Comparison of ENCODE assay signal across 11 cellular contexts in the genomic region with DNA sequence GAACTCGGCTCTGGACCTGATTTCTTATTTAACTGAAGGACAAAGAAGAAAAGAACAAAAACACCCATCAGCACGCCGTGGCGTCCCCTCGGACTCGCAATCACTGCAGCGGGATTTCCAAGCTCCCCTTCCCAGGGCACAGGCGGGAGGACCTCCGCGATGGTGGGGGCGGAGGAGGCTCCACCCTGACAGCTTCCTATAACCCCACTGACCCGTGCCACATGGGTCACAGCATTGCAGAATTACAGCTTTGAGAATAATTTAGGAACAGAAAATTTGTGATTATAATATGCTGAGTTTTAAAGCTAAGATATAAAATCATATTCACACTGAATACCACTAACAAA.
DNase-seq lines count a peak whose midpoint lies in the region; ATAC-seq, FAIRE-seq and TF ChIP-seq lines count a peak whose summit lies in the region.
"Had no signal": no experiment of that assay in that cellular context is flagged by ENCODE, and none has a peak within 500 bp of the region (broad histone marks: within the 10 kb centered on the region; RNA-seq: fewer than 3 reads in every experiment).

No MANE protein-coding gene starts in this region.

- no peak for DNase-seq in A549 (ENCODE audit: low read depth in 1 of 2, low spot score in 1 of 2)
- DNase-seq in foreskin fibroblast: no peak
- no peak for DNase-seq in nephron progenitor cell
- no peak for DNase-seq in stimulated activated CD4-positive, alpha-beta T cell treated with anti-CD3 and anti-CD28 coated beads, Interleukin-2, amount 100 ng/mL, for 24 hours
- DNase-seq in SK-N-DZ (ENCODE audit: low spot score): no peak
- no peak for DNase-seq in hypothalamus (lab: John Stamatoyannopoulos, UW)
- DNase-seq in T-helper 9 cell: no peak
- DNase-seq: NCI-H446, T-helper 17 cell had no signal

- peak; percentile 4; the same call in 1 of the 2 replicates for TF ChIP-seq POLR2A in A549 (IDR thresholded peaks at IDR 0.05; ENCODE audit: low read length)

- POLR2A ChIA-PET in A549 (lab: Yijun Ruan, JAX): interaction anchor here (0.6 to 1.0 kb wide), 2 partner anchors 130 kb away, joined by 3 read pairs; a partner anchor contains a TSS

- H3K27me3 Mint-ChIP-seq in nephron progenitor cell (ENCODE audit: low read depth, poor library complexity): peaks cover 33% of the 10 kb centered on the region

- peak overlapping the region; percentile 53 to 86 for H3K27ac ChIP-seq in A549

- peak overlapping the region; percentile 50 for H3K4me2 ChIP-seq in A549

- peak overlapping the region; percentile 78 for H3K4me3 Mint-ChIP-seq in nephron progenitor cell
- H3K4me3 Mint-ChIP-seq: B cell, T-helper 17 cell had no signal

- no peak for TF ChIP-seq CTCF in A549 (IDR thresholded peaks at IDR 0.05)
- no peak for TF ChIP-seq CTCF in foreskin fibroblast (IDR thresholded peaks at IDR 0.05; ENCODE audit: low read depth, low read length)
- no peak for TF ChIP-seq CTCF in nephron progenitor cell (IDR thresholded peaks at IDR 0.05)

- H3K9me3 ChIP-seq in A549: no peaks in the 10 kb centered on the region

- H3K4me1 Mint-ChIP-seq in nephron progenitor cell: peaks cover 15% of the 10 kb centered on the region
- H3K4me1 Mint-ChIP-seq: B cell had no signal

- FAIRE-seq in A549 (lab: Jason Lieb, UNC): no peak

- peak overlapping the region; percentile 21 for H3K4me3 ChIP-seq in A549
- peak overlapping the region; percentile 45 to 54 for H3K4me3 ChIP-seq in foreskin fibroblast (ENCODE audit: low read depth in 1 of 2, low read length in 2 of 2)

- ATAC-seq in A549: peak; percentile 80 to 87
- peak; percentile 81 for ATAC-seq in SK-N-SH treated with all-trans-retinoic acid at 6 μM for 48 hours
- ATAC-seq: T-helper 17 cell had no signal

- CTCF ChIA-PET in A549 (lab: Yijun Ruan, JAX): no interaction called here

- WGBS in A549 (ENCODE audit: missing lambda C conversion rate): 71% methylated on average over 12 of the region's 12 CpGs

- H3K9me3 Mint-ChIP-seq in nephron progenitor cell: no peaks in the 10 kb centered on the region

- H3K27ac Mint-ChIP-seq in nephron progenitor cell: no peak overlapping the region
- H3K27ac Mint-ChIP-seq: B cell, T-helper 17 cell had no signal

- no peak for TF ChIP-seq EP300 in A549 (IDR thresholded peaks at IDR 0.05)

- no peaks in the 10 kb centered on the region for H3K36me3 Mint-ChIP-seq in nephron progenitor cell (ENCODE audit: low read depth)

- TF ChIP-seq RAD21 in A549 (conservative IDR thresholded peaks at IDR 0.05 in 1 of 2, IDR thresholded peaks at IDR 0.05 in 1 of 2): no peak

- H3K4me1 ChIP-seq in A549: peaks cover 24% of the 10 kb centered on the region

TF ChIP-seq in A549, 52 proteins besides CTCF, POLR2A, EP300 and RAD21:
- no peak for TF ChIP-seq RNF2 (IDR thresholded peaks at IDR 0.05; ENCODE audit: borderline replicate concordance, low read depth)
- TF ChIP-seq ZSCAN20 (CRISPR knock-in tag; IDR thresholded peaks at IDR 0.05): no peak
- TF ChIP-seq RARB (CRISPR knock-in tag; IDR thresholded peaks at IDR 0.05): no peak
- TF ChIP-seq, protein P1, sequence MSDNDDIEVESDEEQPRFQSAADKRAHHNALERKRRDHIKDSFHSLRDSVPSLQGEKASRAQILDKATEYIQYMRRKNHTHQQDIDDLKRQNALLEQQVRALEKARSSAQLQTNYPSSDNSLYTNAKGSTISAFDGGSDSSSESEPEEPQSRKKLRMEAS (IDR thresholded peaks at IDR 0.05): no peak; the same call in 1 of the 2 replicates
- TF ChIP-seq CBX2 (IDR thresholded peaks at IDR 0.05; ENCODE audit: borderline replicate concordance, low read depth): no peak
- no peak for TF ChIP-seq TP53 (CRISPR knock-in tag; IDR thresholded peaks at IDR 0.05)
- TF ChIP-seq HOXB13 (CRISPR knock-in tag; IDR thresholded peaks at IDR 0.05; ENCODE audit: low read depth): no peak
- TF ChIP-seq RCOR1 (IDR thresholded peaks at IDR 0.05; ENCODE audit: low read depth, low read length): no peak
- TF ChIP-seq, protein P2, sequence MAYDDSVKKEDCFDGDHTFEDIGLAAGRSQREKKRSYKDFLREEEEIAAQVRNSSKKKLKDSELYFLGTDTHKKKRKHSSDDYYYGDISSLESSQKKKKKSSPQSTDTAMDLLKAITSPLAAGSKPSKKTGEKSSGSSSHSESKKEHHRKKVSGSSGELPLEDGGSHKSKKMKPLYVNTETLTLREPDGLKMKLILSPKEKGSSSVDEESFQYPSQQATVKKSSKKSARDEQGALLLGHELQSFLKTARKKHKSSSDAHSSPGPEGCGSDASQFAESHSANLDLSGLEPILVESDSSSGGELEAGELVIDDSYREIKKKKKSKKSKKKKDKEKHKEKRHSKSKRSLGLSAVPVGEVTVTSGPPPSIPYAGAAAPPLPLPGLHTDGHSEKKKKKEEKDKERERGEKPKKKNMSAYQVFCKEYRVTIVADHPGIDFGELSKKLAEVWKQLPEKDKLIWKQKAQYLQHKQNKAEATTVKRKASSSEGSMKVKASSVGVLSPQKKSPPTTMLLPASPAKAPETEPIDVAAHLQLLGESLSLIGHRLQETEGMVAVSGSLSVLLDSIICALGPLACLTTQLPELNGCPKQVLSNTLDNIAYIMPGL (CRISPR knock-in tag; IDR thresholded peaks at IDR 0.05; ENCODE audit: borderline replicate concordance): no peak
- TF ChIP-seq RFX5 (IDR thresholded peaks at IDR 0.05): no peak
- no peak for TF ChIP-seq ZFP36 (IDR thresholded peaks at IDR 0.05; ENCODE audit: borderline replicate concordance, partially characterized antibody)
- no peak for TF ChIP-seq ESRRA (IDR thresholded peaks at IDR 0.05; ENCODE audit: borderline replicate concordance, low read length)
- TF ChIP-seq CEBPB (IDR thresholded peaks at IDR 0.05): no peak
- TF ChIP-seq CBX8 (IDR thresholded peaks at IDR 0.05): no peak
- no peak for TF ChIP-seq ZC3H11A (IDR thresholded peaks at IDR 0.05)
- no peak for TF ChIP-seq JUN (IDR thresholded peaks at IDR 0.05)
- TF ChIP-seq HOXA7 (CRISPR knock-in tag; IDR thresholded peaks at IDR 0.05): no peak
- TF ChIP-seq GATA3 (IDR thresholded peaks at IDR 0.05; ENCODE audit: borderline replicate concordance): no peak
TF ChIP-seq in A549: peak in this region for 0.

TF ChIP-seq in SK-N-SH treated with all-trans-retinoic acid at 6 μM for 48 hours, 23 proteins besides CTCF, POLR2A, EP300 and RAD21 (continues in another document):
- TF ChIP-seq ZC3H10 (CRISPR knock-in tag; IDR thresholded peaks at IDR 0.05): no peak
- TF ChIP-seq, protein P3, sequence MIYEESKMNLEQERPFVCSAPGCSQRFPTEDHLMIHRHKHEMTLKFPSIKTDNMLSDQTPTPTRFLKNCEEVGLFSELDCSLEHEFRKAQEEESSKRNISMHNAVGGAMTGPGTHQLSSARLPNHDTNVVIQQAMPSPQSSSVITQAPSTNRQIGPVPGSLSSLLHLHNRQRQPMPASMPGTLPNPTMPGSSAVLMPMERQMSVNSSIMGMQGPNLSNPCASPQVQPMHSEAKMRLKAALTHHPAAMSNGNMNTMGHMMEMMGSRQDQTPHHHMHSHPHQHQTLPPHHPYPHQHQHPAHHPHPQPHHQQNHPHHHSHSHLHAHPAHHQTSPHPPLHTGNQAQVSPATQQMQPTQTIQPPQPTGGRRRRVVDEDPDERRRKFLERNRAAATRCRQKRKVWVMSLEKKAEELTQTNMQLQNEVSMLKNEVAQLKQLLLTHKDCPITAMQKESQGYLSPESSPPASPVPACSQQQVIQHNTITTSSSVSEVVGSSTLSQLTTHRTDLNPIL (CRISPR knock-in tag; IDR thresholded peaks at IDR 0.05; ENCODE audit: low read depth): no peak
- no peak for TF ChIP-seq RARB (CRISPR knock-in tag; IDR thresholded peaks at IDR 0.05)
- TF ChIP-seq, protein P4, sequence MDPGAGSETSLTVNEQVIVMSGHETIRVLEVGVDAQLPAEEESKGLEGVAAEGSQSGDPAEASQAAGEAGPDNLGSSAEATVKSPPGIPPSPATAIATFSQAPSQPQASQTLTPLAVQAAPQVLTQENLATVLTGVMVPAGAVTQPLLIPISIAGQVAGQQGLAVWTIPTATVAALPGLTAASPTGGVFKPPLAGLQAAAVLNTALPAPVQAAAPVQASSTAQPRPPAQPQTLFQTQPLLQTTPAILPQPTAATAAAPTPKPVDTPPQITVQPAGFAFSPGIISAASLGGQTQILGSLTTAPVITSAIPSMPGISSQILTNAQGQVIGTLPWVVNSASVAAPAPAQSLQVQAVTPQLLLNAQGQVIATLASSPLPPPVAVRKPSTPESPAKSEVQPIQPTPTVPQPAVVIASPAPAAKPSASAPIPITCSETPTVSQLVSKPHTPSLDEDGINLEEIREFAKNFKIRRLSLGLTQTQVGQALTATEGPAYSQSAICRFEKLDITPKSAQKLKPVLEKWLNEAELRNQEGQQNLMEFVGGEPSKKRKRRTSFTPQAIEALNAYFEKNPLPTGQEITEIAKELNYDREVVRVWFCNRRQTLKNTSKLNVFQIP (CRISPR knock-in tag; IDR thresholded peaks at IDR 0.05; ENCODE audit: borderline replicate concordance, low read depth): no peak
- TF ChIP-seq ZFP30 (CRISPR knock-in tag; IDR thresholded peaks at IDR 0.05): no peak
- TF ChIP-seq ARNTL (CRISPR knock-in tag; IDR thresholded peaks at IDR 0.05; ENCODE audit: borderline replicate concordance, low read depth): no peak
- TF ChIP-seq, protein P5, sequence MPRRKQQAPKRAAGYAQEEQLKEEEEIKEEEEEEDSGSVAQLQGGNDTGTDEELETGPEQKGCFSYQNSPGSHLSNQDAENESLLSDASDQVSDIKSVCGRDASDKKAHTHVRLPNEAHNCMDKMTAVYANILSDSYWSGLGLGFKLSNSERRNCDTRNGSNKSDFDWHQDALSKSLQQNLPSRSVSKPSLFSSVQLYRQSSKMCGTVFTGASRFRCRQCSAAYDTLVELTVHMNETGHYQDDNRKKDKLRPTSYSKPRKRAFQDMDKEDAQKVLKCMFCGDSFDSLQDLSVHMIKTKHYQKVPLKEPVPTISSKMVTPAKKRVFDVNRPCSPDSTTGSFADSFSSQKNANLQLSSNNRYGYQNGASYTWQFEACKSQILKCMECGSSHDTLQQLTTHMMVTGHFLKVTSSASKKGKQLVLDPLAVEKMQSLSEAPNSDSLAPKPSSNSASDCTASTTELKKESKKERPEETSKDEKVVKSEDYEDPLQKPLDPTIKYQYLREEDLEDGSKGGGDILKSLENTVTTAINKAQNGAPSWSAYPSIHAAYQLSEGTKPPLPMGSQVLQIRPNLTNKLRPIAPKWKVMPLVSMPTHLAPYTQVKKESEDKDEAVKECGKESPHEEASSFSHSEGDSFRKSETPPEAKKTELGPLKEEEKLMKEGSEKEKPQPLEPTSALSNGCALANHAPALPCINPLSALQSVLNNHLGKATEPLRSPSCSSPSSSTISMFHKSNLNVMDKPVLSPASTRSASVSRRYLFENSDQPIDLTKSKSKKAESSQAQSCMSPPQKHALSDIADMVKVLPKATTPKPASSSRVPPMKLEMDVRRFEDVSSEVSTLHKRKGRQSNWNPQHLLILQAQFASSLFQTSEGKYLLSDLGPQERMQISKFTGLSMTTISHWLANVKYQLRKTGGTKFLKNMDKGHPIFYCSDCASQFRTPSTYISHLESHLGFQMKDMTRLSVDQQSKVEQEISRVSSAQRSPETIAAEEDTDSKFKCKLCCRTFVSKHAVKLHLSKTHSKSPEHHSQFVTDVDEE (CRISPR knock-in tag; IDR thresholded peaks at IDR 0.05): no peak
